25 cellular contexts compared by ENCODE assay signal in genomic region chr10:95533590-95533989, GRCh38. TPM values are rescaled to one million over a fixed set of nuclear protein-coding genes. Genes with fewer than 3 reads are reported as not detected.
DNase-seq lines count a peak whose midpoint lies in the region; ATAC-seq and TF ChIP-seq lines count a peak whose summit lies in the region.
"Had no signal": no experiment of that assay in that cellular context is flagged by ENCODE, and none has a peak within 500 bp of the region (broad histone marks: within the 10 kb centered on the region; RNA-seq: fewer than 3 reads in every experiment).

No MANE protein-coding gene starts in this region.

- TF ChIP-seq EP300 in transverse colon (IDR thresholded peaks at IDR 0.05; ENCODE audit: low read depth): no peak

- peaks cover 17% of the 10 kb centered on the region for H3K27me3 Mint-ChIP-seq in endothelial cell (ENCODE audit: unreplicated experiment)
- peaks cover 24% of the 10 kb centered on the region for H3K27me3 Mint-ChIP-seq in stimulated activated naive CD8-positive, alpha-beta T cell treated with anti-CD3 and anti-CD28 coated beads, Interleukin-15, amount 100 ng/mL, for 72 hours
- H3K27me3 Mint-ChIP-seq: stimulated activated memory B cell treated with anti-CD40 and anti-IgM and Interleukin-4, amounts not matched to agents 10 μg/mL and 1 μg/mL and 100 μg/mL, for 72 hours had no signal

- H3K4me1 ChIP-seq in left ventricle myocardium inferior (peaks cover 100% of the 10 kb centered on the region), neuronal stem cell (ENCODE audit: control insufficient read depth in 2 of 2, insufficient read depth in 1 of 2, low read depth in 1 of 2, low read length in 2 of 2) (peaks cover 3 to 5% of the 10 kb centered on the region in 2 donors), transverse colon (peaks cover 24 to 69% (median 35%) of the 10 kb centered on the region in 4 donors)

- H3K9me3 ChIP-seq in left ventricle myocardium inferior (replicated peaks): no peaks in the 10 kb centered on the region
- H3K9me3 ChIP-seq in neuronal stem cell (replicated peaks in 1 of 2; ENCODE audit: control insufficient read depth in 2 of 2, insufficient read depth in 1 of 2, low read depth in 1 of 2, low read length in 2 of 2): no peaks in the 10 kb centered on the region
- H3K9me3 ChIP-seq in transverse colon: no peaks in the 10 kb centered on the region
- H3K9me3 ChIP-seq: A549, adrenal gland, left lung had no signal

- H4K8ac ChIP-seq in neuronal stem cell (ENCODE audit: low read depth, low read length): no peak overlapping the region

- H3K4me3 ChIP-seq in left ventricle myocardium inferior: no peak overlapping the region
- no peak overlapping the region for H3K4me3 ChIP-seq in neuronal stem cell (ENCODE audit: low read length in 2 of 2)
- H3K4me3 ChIP-seq in transverse colon: no peak overlapping the region
- H3K4me3 ChIP-seq: A549, adrenal gland, left lung had no signal

- no peak for TF ChIP-seq POLR2A in transverse colon (IDR thresholded peaks at IDR 0.05)

- H3K14ac ChIP-seq in neuronal stem cell (ENCODE audit: low read length): no peak overlapping the region

- H3K79me1 ChIP-seq in neuronal stem cell (ENCODE audit: low read depth, low read length): no peaks in the 10 kb centered on the region

- H3K4me2 ChIP-seq in neuronal stem cell (ENCODE audit: insufficient read depth, low read length, poor library complexity, severe bottlenecking): no peak overlapping the region
- H3K4me2 ChIP-seq: A549 had no signal

- peak overlapping the region; percentile 47 for H3K4me3 Mint-ChIP-seq in endothelial cell (ENCODE audit: unreplicated experiment)
- H3K4me3 Mint-ChIP-seq in stimulated activated naive CD8-positive, alpha-beta T cell treated with anti-CD3 and anti-CD28 coated beads, Interleukin-15, amount 100 ng/mL, for 72 hours: no peak overlapping the region
- H3K4me3 Mint-ChIP-seq: activated naive CD4-positive, alpha-beta T cell treated with anti-CD3 and anti-CD28 coated beads for 36 hours; mesothelial cell of epicardium; naive thymus-derived CD4-positive, alpha-beta T cell; stimulated activated memory B cell treated with anti-CD40 and anti-IgM and Interleukin-4, amounts not matched to agents 10 μg/mL and 1 μg/mL and 100 μg/mL, for 72 hours had no signal

- H2BK12ac ChIP-seq in neuronal stem cell (ENCODE audit: low read length): no peak overlapping the region

- WGBS in neuronal stem cell (ENCODE audit: extremely low coverage in 2 of 2, insufficient read length in 2 of 2, insufficient replicate concordance in 1 of 2), 2 donors: no CpG with 5 or more reads among the region's 6 CpGs
- WGBS in transverse colon (ENCODE audit: low coverage in 1 of 2), 2 donors: 70% methylated on average over 6 of the region's 6 CpGs; no CpG with 5 or more reads in 1 of the 2 donors

- H3K36me3 Mint-ChIP-seq in endothelial cell (ENCODE audit: low read depth, unreplicated experiment): peaks cover 13% of the 10 kb centered on the region
- H3K36me3 Mint-ChIP-seq: mesothelial cell of epicardium; naive thymus-derived CD4-positive, alpha-beta T cell; stimulated activated memory B cell treated with anti-CD40 and anti-IgM and Interleukin-4, amounts not matched to agents 10 μg/mL and 1 μg/mL and 100 μg/mL, for 72 hours had no signal

- no peak overlapping the region for H3K9ac ChIP-seq in neuronal stem cell (ENCODE audit: low read depth, low read length, poor library complexity)

- peak overlapping the region; percentile 66 for H3K27ac ChIP-seq in left ventricle myocardium inferior (replicated peaks)
- no peak overlapping the region for H3K27ac ChIP-seq in neuronal stem cell (replicated peaks; ENCODE audit: low read length)
- peak overlapping the region; percentile 74 to 94 (median 83) for H3K27ac ChIP-seq in transverse colon
- H3K27ac ChIP-seq: A549, adrenal gland, brain microvascular endothelial cell, left lung had no signal

- H3K4me1 Mint-ChIP-seq in endothelial cell (ENCODE audit: unreplicated experiment): peaks cover 89% of the 10 kb centered on the region
- no peaks in the 10 kb centered on the region for H3K4me1 Mint-ChIP-seq in stimulated activated naive CD8-positive, alpha-beta T cell treated with anti-CD3 and anti-CD28 coated beads, Interleukin-15, amount 100 ng/mL, for 72 hours

- H3K36me3 ChIP-seq in left ventricle myocardium inferior (no peaks in the 10 kb centered on the region), neuronal stem cell (replicated peaks in 1 of 2; ENCODE audit: control insufficient read depth in 2 of 2, insufficient read depth in 2 of 2, low read length in 2 of 2) (no peaks in the 10 kb centered on the region), transverse colon (no peaks in the 10 kb centered on the region)
- H3K36me3 ChIP-seq: adrenal gland, brain microvascular endothelial cell, left lung had no signal

- no peaks in the 10 kb centered on the region for H3K9me3 Mint-ChIP-seq in endothelial cell (ENCODE audit: unreplicated experiment)
- H3K9me3 Mint-ChIP-seq in stimulated activated naive CD8-positive, alpha-beta T cell treated with anti-CD3 and anti-CD28 coated beads, Interleukin-15, amount 100 ng/mL, for 72 hours: no peaks in the 10 kb centered on the region
- H3K9me3 Mint-ChIP-seq: activated naive CD4-positive, alpha-beta T cell treated with anti-CD3 and anti-CD28 coated beads for 36 hours; mesothelial cell of epicardium; naive thymus-derived CD4-positive, alpha-beta T cell; stimulated activated memory B cell treated with anti-CD40 and anti-IgM and Interleukin-4, amounts not matched to agents 10 μg/mL and 1 μg/mL and 100 μg/mL, for 72 hours had no signal

- intact Hi-C loops in left ventricle myocardium inferior (cut with micrococcal nuclease) (no loop called here), Right ventricle myocardium inferior (cut with DNase I) (no loop called here), transverse colon (cut with DNase I; ENCODE audit: low total_unique reads) (no loop called here)

- no peak overlapping the region for H2BK15ac ChIP-seq in neuronal stem cell (ENCODE audit: low read length)

- no peak overlapping the region for H3K4ac ChIP-seq in neuronal stem cell (ENCODE audit: low read length)

- H2BK5ac ChIP-seq in neuronal stem cell (ENCODE audit: low read length): no peak overlapping the region

- no peak overlapping the region for H2BK120ac ChIP-seq in neuronal stem cell (ENCODE audit: low read depth, low read length)

- H3K18ac ChIP-seq in neuronal stem cell (ENCODE audit: low read length): peak overlapping the region; percentile 76

- ATAC-seq in Right ventricle myocardium inferior: no peak
- ATAC-seq in stimulated activated naive CD8-positive, alpha-beta T cell treated with anti-CD3 and anti-CD28 coated beads, Interleukin-15, amount 100 ng/mL, for 72 hours: no peak
- ATAC-seq: A549; activated CD4-positive, CD25-positive, alpha-beta regulatory T cell treated with anti-CD3 and anti-CD28 coated beads, Interleukin-2, amount 50 U/mL, for 24 hours; left lung; naive thymus-derived CD4-positive, alpha-beta T cell; stimulated activated memory B cell treated with anti-CD40 and anti-IgM and Interleukin-4, amounts not matched to agents 10 μg/mL and 1 μg/mL and 100 μg/mL, for 72 hours had no signal

- H2AFZ ChIP-seq in neuronal stem cell (ENCODE audit: low read length): no peak overlapping the region

- H3K27ac Mint-ChIP-seq in endothelial cell (ENCODE audit: unreplicated experiment): peak overlapping the region; percentile 94
- no peak overlapping the region for H3K27ac Mint-ChIP-seq in stimulated activated naive CD8-positive, alpha-beta T cell treated with anti-CD3 and anti-CD28 coated beads, Interleukin-15, amount 100 ng/mL, for 72 hours
- H3K27ac Mint-ChIP-seq: activated naive CD4-positive, alpha-beta T cell treated with anti-CD3 and anti-CD28 coated beads for 36 hours; mesothelial cell of epicardium; naive thymus-derived CD4-positive, alpha-beta T cell; stimulated activated memory B cell treated with anti-CD40 and anti-IgM and Interleukin-4, amounts not matched to agents 10 μg/mL and 1 μg/mL and 100 μg/mL, for 72 hours had no signal

- TF ChIP-seq CTCF in left ventricle myocardium inferior (IDR thresholded peaks at IDR 0.05; ENCODE audit: borderline replicate concordance) (no peak), endothelial cell (IDR thresholded peaks at IDR 0.05; ENCODE audit: unreplicated experiment) (no peak), transverse colon (IDR thresholded peaks at IDR 0.05) (no peak)

- H2AK5ac ChIP-seq in neuronal stem cell (ENCODE audit: low read depth, low read length): no peak overlapping the region

- H3K27me3 ChIP-seq in left ventricle myocardium inferior (ENCODE audit: low read depth): no peaks in the 10 kb centered on the region
- no peaks in the 10 kb centered on the region for H3K27me3 ChIP-seq in neuronal stem cell (ENCODE audit: control insufficient read depth in 3 of 3, insufficient read depth in 3 of 3, low read depth in 1 of 3, low read length in 3 of 3)
- H3K27me3 ChIP-seq in transverse colon: no peaks in the 10 kb centered on the region
- H3K27me3 ChIP-seq: adrenal gland, brain microvascular endothelial cell, left lung had no signal

- no peak overlapping the region for H4K91ac ChIP-seq in neuronal stem cell (ENCODE audit: low read depth, low read length, poor library complexity)

- DNase-seq in left ventricle myocardium inferior (no peak), Right ventricle myocardium inferior (ENCODE audit: missing footprints) (no peak), endothelial cell (ENCODE audit: low spot score) (no peak), neuronal stem cell (ENCODE audit: low spot score) (no peak), transverse colon (no peak), NCI-H187 (lab: John Stamatoyannopoulos, UW) (no peak)
- no peak for DNase-seq in activated CD8-positive, alpha-beta memory T cell treated with anti-CD3 and anti-CD28 coated beads for 24 hours
- no peak for DNase-seq in stimulated activated naive CD8-positive, alpha-beta T cell treated with anti-CD3 and anti-CD28 coated beads, Interleukin-15, amount 100 ng/mL, for 72 hours
- DNase-seq: activated CD4-positive, alpha-beta T cell treated with anti-CD3 and anti-CD28 coated beads, Interleukin-2, amount 50 U/mL, for 48 hours; activated CD8-positive, alpha-beta memory T cell treated with anti-CD3 and anti-CD28 coated beads, Interleukin-2, amount 50 U/mL, for 4 hours; activated naive CD4-positive, alpha-beta T cell treated with anti-CD3 and anti-CD28 coated beads for 36 hours; adrenal gland; brain microvascular endothelial cell; DND-41; GF-D8; glutamatergic neuron; left lung; naive thymus-derived CD4-positive, alpha-beta T cell; NCI-H1436; NCI-H2081 treated with DMSO at 0.1 percent for 48 hours; NCI-H345 had no signal

- H3K23ac ChIP-seq in neuronal stem cell (ENCODE audit: low read depth, low read length, poor library complexity): no peak overlapping the region

- in situ Hi-C loops in transverse colon (cut with MboI; ENCODE audit: low pct_ligation_motif_present in 1 of 4, low pct_unique_long_range_greater_than_20kb in 1 of 4, low sequenced_read_pairs in 3 of 4): no loop called here

RNA-seq across cellular contexts. Expression of gene SORBS1, which starts 27.6 kb away (rescaled TPM):
- total RNA-seq in left ventricle myocardium inferior: 896 TPM
- 666 TPM for total RNA-seq in Right ventricle myocardium inferior
- total RNA-seq in endothelial cell (ENCODE audit: unreplicated experiment): 103 TPM
- 10.1 TPM for polyA plus RNA-seq in neuronal stem cell (2013, experiment 1 of 2)
- polyA plus RNA-seq in neuronal stem cell (2013, experiment 2 of 2): 9.4 TPM
- 100 to 1,000 TPM in 3 of 4 donors, 10 to 100 TPM in 1; 92.2 to 308 (median 150) TPM for total RNA-seq in transverse colon
